ENCODE assay signal across 2 cellular contexts in genomic region chr17:49862781-49863331, GRCh38.
TF ChIP-seq lines count a peak whose summit lies in the region.

No MANE protein-coding gene starts in this region.

TF ChIP-seq in IMR-90, 13 proteins besides CTCF, POLR2A, EP300 and RAD21:
- TF ChIP-seq BHLHE40 (IDR thresholded peaks at IDR 0.05; ENCODE audit: low read depth, low read length) = no peak
- TF ChIP-seq CEBPB (IDR thresholded peaks at IDR 0.05; ENCODE audit: low read depth, low read length) = peak; percentile 85
- TF ChIP-seq MAZ (IDR thresholded peaks at IDR 0.05; ENCODE audit: borderline replicate concordance, low read depth, low read length) = no peak
- TF ChIP-seq RCOR1 (IDR thresholded peaks at IDR 0.05; ENCODE audit: insufficient replicate concordance, low read length) = no peak
- TF ChIP-seq MAFK (IDR thresholded peaks at IDR 0.05; ENCODE audit: low read depth, low read length) = no peak
- no peak for TF ChIP-seq NFE2L2 (IDR thresholded peaks at IDR 0.05; ENCODE audit: low read depth, low read length)
- TF ChIP-seq, protein P1, sequence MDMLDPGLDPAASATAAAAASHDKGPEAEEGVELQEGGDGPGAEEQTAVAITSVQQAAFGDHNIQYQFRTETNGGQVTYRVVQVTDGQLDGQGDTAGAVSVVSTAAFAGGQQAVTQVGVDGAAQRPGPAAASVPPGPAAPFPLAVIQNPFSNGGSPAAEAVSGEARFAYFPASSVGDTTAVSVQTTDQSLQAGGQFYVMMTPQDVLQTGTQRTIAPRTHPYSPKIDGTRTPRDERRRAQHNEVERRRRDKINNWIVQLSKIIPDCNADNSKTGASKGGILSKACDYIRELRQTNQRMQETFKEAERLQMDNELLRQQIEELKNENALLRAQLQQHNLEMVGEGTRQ (IDR thresholded peaks at IDR 0.05; ENCODE audit: low read depth, low read length) = no peak
- TF ChIP-seq, protein P2, sequence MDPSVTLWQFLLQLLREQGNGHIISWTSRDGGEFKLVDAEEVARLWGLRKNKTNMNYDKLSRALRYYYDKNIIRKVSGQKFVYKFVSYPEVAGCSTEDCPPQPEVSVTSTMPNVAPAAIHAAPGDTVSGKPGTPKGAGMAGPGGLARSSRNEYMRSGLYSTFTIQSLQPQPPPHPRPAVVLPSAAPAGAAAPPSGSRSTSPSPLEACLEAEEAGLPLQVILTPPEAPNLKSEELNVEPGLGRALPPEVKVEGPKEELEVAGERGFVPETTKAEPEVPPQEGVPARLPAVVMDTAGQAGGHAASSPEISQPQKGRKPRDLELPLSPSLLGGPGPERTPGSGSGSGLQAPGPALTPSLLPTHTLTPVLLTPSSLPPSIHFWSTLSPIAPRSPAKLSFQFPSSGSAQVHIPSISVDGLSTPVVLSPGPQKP (IDR thresholded peaks at IDR 0.05; ENCODE audit: borderline replicate concordance, low read depth, low read length) = no peak

TF ChIP-seq in K562, 482 proteins besides CTCF, POLR2A, EP300 and RAD21:
- no peak for TF ChIP-seq ZNF644 (tag; IDR thresholded peaks at IDR 0.05; ENCODE audit: low read depth)
- TF ChIP-seq NFATC3 (IDR thresholded peaks at IDR 0.05) = no peak
- TF ChIP-seq E2F5 (CRISPR knock-in tag; IDR thresholded peaks at IDR 0.05) = no peak
- TF ChIP-seq MXI1 (IDR thresholded peaks at IDR 0.05; ENCODE audit: low read depth, low read length) = no peak
- no peak for TF ChIP-seq PTTG1 (tag; IDR thresholded peaks at IDR 0.05; ENCODE audit: low read depth)
- TF ChIP-seq TFAM (CRISPR knock-in tag; conservative IDR thresholded peaks at IDR 0.05) = no peak
- no peak for TF ChIP-seq SMAD1 (IDR thresholded peaks at IDR 0.05; ENCODE audit: low read depth, low read length, partially characterized antibody)
- TF ChIP-seq, protein P3, sequence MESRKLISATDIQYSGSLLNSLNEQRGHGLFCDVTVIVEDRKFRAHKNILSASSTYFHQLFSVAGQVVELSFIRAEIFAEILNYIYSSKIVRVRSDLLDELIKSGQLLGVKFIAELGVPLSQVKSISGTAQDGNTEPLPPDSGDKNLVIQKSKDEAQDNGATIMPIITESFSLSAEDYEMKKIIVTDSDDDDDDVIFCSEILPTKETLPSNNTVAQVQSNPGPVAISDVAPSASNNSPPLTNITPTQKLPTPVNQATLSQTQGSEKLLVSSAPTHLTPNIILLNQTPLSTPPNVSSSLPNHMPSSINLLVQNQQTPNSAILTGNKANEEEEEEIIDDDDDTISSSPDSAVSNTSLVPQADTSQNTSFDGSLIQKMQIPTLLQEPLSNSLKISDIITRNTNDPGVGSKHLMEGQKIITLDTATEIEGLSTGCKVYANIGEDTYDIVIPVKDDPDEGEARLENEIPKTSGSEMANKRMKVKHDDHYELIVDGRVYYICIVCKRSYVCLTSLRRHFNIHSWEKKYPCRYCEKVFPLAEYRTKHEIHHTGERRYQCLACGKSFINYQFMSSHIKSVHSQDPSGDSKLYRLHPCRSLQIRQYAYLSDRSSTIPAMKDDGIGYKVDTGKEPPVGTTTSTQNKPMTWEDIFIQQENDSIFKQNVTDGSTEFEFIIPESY (CRISPR knock-in tag; IDR thresholded peaks at IDR 0.05) = no peak
- no peak for TF ChIP-seq BDP1 (IDR thresholded peaks at IDR 0.05; ENCODE audit: insufficient read depth, insufficient read length)
- TF ChIP-seq MLLT1 (IDR thresholded peaks at IDR 0.05) = no peak
- no peak for TF ChIP-seq ZNF121 (CRISPR knock-in tag; conservative IDR thresholded peaks at IDR 0.05)
- TF ChIP-seq, protein P2 (CRISPR knock-in tag; IDR thresholded peaks at IDR 0.05) = no peak
- no peak for TF ChIP-seq RBFOX2 (IDR thresholded peaks at IDR 0.05; ENCODE audit: low read depth, low read length)
- peak; percentile 47 for TF ChIP-seq CEBPG (CRISPR knock-in tag; IDR thresholded peaks at IDR 0.05)
- TF ChIP-seq CEBPG (tag; conservative IDR thresholded peaks at IDR 0.05 in 1 of 2, IDR thresholded peaks at IDR 0.05 in 1 of 2) = peak; percentile 28 to 46; a peak in 1 of 4 replicates
- no peak for TF ChIP-seq KDM5B (IDR thresholded peaks at IDR 0.05; ENCODE audit: insufficient replicate concordance, low read depth, low read length)
- no peak for TF ChIP-seq POLR3A (IDR thresholded peaks at IDR 0.05; ENCODE audit: borderline replicate concordance, extremely low read depth, insufficient read depth, insufficient read length)
- no peak for TF ChIP-seq TOE1 (IDR thresholded peaks at IDR 0.05; ENCODE audit: borderline replicate concordance)
- no peak for TF ChIP-seq TOE1 (CRISPR knock-in tag; IDR thresholded peaks at IDR 0.05; ENCODE audit: borderline replicate concordance, low read depth)
- TF ChIP-seq ASH1L (IDR thresholded peaks at IDR 0.05; ENCODE audit: borderline replicate concordance, low read depth, partially characterized antibody) = no peak
- no peak for TF ChIP-seq IRF1 (CRISPR knock-in tag; IDR thresholded peaks at IDR 0.05; ENCODE audit: borderline replicate concordance)
- 0 out of 2 replicates have a peak, but pooled peaks have one; percentile 14 for TF ChIP-seq ZNF316 (IDR thresholded peaks at IDR 0.05)
- TF ChIP-seq HES1 (IDR thresholded peaks at IDR 0.05; ENCODE audit: low read depth) = no peak
- TF ChIP-seq CEBPB (tag; IDR thresholded peaks at IDR 0.05) = peak; percentile 69
- TF ChIP-seq, protein P4, sequence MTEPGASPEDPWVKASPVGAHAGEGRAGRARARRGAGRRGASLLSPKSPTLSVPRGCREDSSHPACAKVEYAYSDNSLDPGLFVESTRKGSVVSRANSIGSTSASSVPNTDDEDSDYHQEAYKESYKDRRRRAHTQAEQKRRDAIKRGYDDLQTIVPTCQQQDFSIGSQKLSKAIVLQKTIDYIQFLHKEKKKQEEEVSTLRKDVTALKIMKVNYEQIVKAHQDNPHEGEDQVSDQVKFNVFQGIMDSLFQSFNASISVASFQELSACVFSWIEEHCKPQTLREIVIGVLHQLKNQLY (CRISPR knock-in tag; conservative IDR thresholded peaks at IDR 0.05) = no peak
- TF ChIP-seq THRB (CRISPR knock-in tag; conservative IDR thresholded peaks at IDR 0.05) = no peak
